In genomic region chr15:81091889-81092558, GRCh38 we compare ENCODE assay signal across 8 cellular contexts. TPM values are rescaled to one million over a fixed set of nuclear protein-coding genes. Genes with fewer than 3 reads are reported as not detected.
DNase-seq lines count a peak whose midpoint lies in the region; ATAC-seq and TF ChIP-seq lines count a peak whose summit lies in the region.

No MANE protein-coding gene starts in this region.

- intact Hi-C loops in mucosa of descending colon (cut with DNase I, micrococcal nuclease): no loop called here

- H3K36me3 Mint-ChIP-seq in nephron (ENCODE audit: low read depth): no peaks in the 10 kb centered on the region

- ATAC-seq in HG02678 (IDR thresholded peaks at IDR 0.05; ENCODE audit: unreplicated experiment) (no peak), mucosa of descending colon (no peak)

- TF ChIP-seq CTCF in coronary artery (IDR thresholded peaks at IDR 0.05) (no peak), nephron (IDR thresholded peaks at IDR 0.05; ENCODE audit: unreplicated experiment in 3 of 3) (no peak), mucosa of descending colon (IDR thresholded peaks at IDR 0.05) (no peak)

- no peaks in the 10 kb centered on the region for H3K36me3 ChIP-seq in mucosa of descending colon (ENCODE audit: low read depth)

- DNase-seq in COLO829 (ENCODE audit: low spot score) (peak; percentile 62), NCI-H2171 treated with DMSO at 0.1 percent for 48 hours (lab: John Stamatoyannopoulos, UW) (peak; percentile 83), coronary artery (ENCODE audit: low spot score) (no peak), mucosa of descending colon (no peak)
- no peak for DNase-seq in stimulated activated naive CD4-positive, alpha-beta T cell (lab: John Stamatoyannopoulos, UW)
- no peak for DNase-seq in stimulated activated CD4-positive, alpha-beta T cell treated with anti-CD3 and anti-CD28 coated beads, Interleukin-1b, Interleukin-23, amount 100 ng/mL, for 48 hours

- no peaks in the 10 kb centered on the region for H3K4me1 ChIP-seq in mucosa of descending colon (ENCODE audit: low read depth)

- no peaks in the 10 kb centered on the region for H3K9me3 ChIP-seq in mucosa of descending colon

- H3K4me3 ChIP-seq in coronary artery (peak overlapping the region; percentile 3), mucosa of descending colon (no peak overlapping the region)

- H3K4me3 Mint-ChIP-seq in nephron: peak overlapping the region in 2 of 3 experiments; percentile 17 to 45

- H3K27ac Mint-ChIP-seq in nephron: peak overlapping the region; percentile 86 to 90 (median 90)

- no peaks in the 10 kb centered on the region for H3K9me3 Mint-ChIP-seq in nephron

- H3K27me3 Mint-ChIP-seq in nephron (ENCODE audit: low read depth): peaks cover 8% of the 10 kb centered on the region

- peak overlapping the region in 1 of 2 donors; percentile 48 for H3K27ac ChIP-seq in coronary artery

- H3K4me1 Mint-ChIP-seq in nephron: peaks cover 50% of the 10 kb centered on the region

RNA-seq across cellular contexts. Expression of gene CFAP161, which starts 42.0 kb away (rescaled TPM):
- total RNA-seq in mucosa of descending colon: under 1 TPM in 1 of 3 donors, not detected in 2; 0.54 TPM

Comparison
In these comparisons a context has a peak if more than half of its experiments do, and no peak if none do; other contexts are left out.
1. DNase-seq: peak in COLO829 (single experiment) and NCI-H2171 treated with DMSO at 0.1 percent for 48 hours (single experiment); none in coronary artery (single experiment), stimulated activated naive CD4-positive, alpha-beta T cell (0 of 6), stimulated activated CD4-positive, alpha-beta T cell treated with anti-CD3 and anti-CD28 coated beads, Interleukin-1b, Interleukin-23, amount 100 ng/mL, for 48 hours (single experiment) and mucosa of descending colon (0 of 3).